Comparison of ENCODE assay signal across 1 cellular context in genomic region chr12:110889361-110889760, GRCh38.
TF ChIP-seq lines count a peak whose summit lies in the region.

No MANE protein-coding gene starts in this region.

TF ChIP-seq in IMR-90, 13 proteins besides CTCF, POLR2A, EP300 and RAD21:
- no peak for TF ChIP-seq SMC3 (IDR thresholded peaks at IDR 0.05; ENCODE audit: low read depth, low read length)
- TF ChIP-seq MAFK (IDR thresholded peaks at IDR 0.05; ENCODE audit: low read depth, low read length), result no peak
- no peak for TF ChIP-seq RFX5 (IDR thresholded peaks at IDR 0.05; ENCODE audit: low read depth, low read length)
- no peak for TF ChIP-seq CEBPB (IDR thresholded peaks at IDR 0.05; ENCODE audit: low read depth, low read length)
- TF ChIP-seq, protein P1, sequence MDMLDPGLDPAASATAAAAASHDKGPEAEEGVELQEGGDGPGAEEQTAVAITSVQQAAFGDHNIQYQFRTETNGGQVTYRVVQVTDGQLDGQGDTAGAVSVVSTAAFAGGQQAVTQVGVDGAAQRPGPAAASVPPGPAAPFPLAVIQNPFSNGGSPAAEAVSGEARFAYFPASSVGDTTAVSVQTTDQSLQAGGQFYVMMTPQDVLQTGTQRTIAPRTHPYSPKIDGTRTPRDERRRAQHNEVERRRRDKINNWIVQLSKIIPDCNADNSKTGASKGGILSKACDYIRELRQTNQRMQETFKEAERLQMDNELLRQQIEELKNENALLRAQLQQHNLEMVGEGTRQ (IDR thresholded peaks at IDR 0.05; ENCODE audit: low read depth, low read length), result no peak
- no peak for TF ChIP-seq MAZ (IDR thresholded peaks at IDR 0.05; ENCODE audit: borderline replicate concordance, low read depth, low read length)
- TF ChIP-seq MXI1 (IDR thresholded peaks at IDR 0.05; ENCODE audit: borderline replicate concordance, low read depth, low read length), result no peak
- no peak for TF ChIP-seq CHD1 (IDR thresholded peaks at IDR 0.05; ENCODE audit: low read depth, low read length)
- no peak for TF ChIP-seq ELK1 (IDR thresholded peaks at IDR 0.05; ENCODE audit: borderline replicate concordance, low read depth, low read length)
- no peak for TF ChIP-seq BHLHE40 (IDR thresholded peaks at IDR 0.05; ENCODE audit: low read depth, low read length)
- TF ChIP-seq NFE2L2 (IDR thresholded peaks at IDR 0.05; ENCODE audit: low read depth, low read length), result no peak
